1 cellular context compared by ENCODE assay signal in the genomic region with DNA sequence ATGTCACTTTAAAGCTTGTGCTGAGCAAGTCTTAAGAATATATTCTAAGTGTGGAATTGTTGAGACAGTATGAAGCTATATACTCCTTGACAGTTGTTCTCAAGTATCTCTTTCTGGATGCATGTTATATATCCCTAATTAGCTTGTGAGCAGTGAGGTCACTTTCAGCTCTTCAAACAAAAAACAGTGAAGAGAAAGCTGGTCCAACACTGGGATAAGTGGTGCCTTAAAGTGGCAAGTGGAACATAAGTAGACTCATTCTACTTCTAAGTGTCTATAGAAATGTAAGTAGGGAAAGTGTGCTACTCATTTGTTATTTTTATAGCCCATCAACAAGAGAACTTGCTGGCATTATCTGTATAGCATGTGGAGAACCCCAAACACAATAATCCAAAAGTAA.
TF ChIP-seq lines count a peak whose summit lies in the region.

No MANE protein-coding gene starts in this region.

TF ChIP-seq in GM23338, 12 proteins besides CTCF, POLR2A, EP300 and RAD21 (continued from another document):
- TF ChIP-seq, protein P1, sequence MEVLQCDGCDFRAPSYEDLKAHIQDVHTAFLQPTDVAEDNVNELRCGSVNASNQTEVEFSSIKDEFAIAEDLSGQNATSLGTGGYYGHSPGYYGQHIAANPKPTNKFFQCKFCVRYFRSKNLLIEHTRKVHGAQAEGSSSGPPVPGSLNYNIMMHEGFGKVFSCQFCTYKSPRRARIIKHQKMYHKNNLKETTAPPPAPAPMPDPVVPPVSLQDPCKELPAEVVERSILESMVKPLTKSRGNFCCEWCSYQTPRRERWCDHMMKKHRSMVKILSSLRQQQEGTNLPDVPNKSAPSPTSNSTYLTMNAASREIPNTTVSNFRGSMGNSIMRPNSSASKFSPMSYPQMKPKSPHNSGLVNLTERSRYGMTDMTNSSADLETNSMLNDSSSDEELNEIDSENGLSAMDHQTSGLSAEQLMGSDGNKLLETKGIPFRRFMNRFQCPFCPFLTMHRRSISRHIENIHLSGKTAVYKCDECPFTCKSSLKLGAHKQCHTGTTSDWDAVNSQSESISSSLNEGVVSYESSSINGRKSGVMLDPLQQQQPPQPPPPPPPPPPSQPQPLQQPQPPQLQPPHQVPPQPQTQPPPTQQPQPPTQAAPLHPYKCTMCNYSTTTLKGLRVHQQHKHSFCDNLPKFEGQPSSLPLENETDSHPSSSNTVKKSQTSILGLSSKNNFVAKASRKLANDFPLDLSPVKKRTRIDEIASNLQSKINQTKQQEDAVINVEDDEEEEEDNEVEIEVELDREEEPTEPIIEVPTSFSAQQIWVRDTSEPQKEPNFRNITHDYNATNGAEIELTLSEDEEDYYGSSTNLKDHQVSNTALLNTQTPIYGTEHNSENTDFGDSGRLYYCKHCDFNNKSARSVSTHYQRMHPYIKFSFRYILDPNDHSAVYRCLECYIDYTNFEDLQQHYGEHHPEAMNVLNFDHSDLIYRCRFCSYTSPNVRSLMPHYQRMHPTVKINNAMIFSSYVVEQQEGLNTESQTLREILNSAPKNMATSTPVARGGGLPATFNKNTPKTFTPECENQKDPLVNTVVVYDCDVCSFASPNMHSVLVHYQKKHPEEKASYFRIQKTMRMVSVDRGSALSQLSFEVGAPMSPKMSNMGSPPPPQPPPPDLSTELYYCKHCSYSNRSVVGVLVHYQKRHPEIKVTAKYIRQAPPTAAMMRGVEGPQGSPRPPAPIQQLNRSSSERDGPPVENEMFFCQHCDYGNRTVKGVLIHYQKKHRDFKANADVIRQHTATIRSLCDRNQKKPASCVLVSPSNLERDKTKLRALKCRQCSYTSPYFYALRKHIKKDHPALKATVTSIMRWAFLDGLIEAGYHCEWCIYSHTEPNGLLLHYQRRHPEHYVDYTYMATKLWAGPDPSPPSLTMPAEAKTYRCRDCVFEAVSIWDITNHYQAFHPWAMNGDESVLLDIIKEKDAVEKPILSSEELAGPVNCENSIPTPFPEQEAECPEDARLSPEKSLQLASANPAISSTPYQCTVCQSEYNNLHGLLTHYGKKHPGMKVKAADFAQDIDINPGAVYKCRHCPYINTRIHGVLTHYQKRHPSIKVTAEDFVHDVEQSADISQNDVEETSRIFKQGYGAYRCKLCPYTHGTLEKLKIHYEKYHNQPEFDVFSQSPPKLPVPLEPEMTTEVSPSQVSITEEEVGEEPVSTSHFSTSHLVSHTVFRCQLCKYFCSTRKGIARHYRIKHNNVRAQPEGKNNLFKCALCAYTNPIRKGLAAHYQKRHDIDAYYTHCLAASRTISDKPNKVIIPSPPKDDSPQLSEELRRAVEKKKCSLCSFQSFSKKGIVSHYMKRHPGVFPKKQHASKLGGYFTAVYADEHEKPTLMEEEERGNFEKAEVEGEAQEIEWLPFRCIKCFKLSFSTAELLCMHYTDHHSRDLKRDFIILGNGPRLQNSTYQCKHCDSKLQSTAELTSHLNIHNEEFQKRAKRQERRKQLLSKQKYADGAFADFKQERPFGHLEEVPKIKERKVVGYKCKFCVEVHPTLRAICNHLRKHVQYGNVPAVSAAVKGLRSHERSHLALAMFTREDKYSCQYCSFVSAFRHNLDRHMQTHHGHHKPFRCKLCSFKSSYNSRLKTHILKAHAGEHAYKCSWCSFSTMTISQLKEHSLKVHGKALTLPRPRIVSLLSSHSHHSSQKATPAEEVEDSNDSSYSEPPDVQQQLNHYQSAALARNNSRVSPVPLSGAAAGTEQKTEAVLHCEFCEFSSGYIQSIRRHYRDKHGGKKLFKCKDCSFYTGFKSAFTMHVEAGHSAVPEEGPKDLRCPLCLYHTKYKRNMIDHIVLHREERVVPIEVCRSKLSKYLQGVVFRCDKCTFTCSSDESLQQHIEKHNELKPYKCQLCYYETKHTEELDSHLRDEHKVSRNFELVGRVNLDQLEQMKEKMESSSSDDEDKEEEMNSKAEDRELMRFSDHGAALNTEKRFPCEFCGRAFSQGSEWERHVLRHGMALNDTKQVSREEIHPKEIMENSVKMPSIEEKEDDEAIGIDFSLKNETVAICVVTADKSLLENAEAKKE (CRISPR knock-in tag; IDR thresholded peaks at IDR 0.05) = no peak
- TF ChIP-seq JUNB (IDR thresholded peaks at IDR 0.05; ENCODE audit: unreplicated experiment) (no peak), ZNF331 (CRISPR knock-in tag; IDR thresholded peaks at IDR 0.05; ENCODE audit: low read depth) (no peak), NANOG (IDR thresholded peaks at IDR 0.05; ENCODE audit: borderline replicate concordance) (no peak), EZH2 (IDR thresholded peaks at IDR 0.05; ENCODE audit: low read depth, unreplicated experiment) (no peak), CREB1 (CRISPR knock-in tag; IDR thresholded peaks at IDR 0.05; ENCODE audit: low read depth) (no peak), ZNF114 (CRISPR knock-in tag; IDR thresholded peaks at IDR 0.05) (no peak)
